In genomic region chr16:81717662-81718189, GRCh38 we compare ENCODE assay signal across 15 cellular contexts.
DNase-seq lines count a peak whose midpoint lies in the region; ATAC-seq, FAIRE-seq and TF ChIP-seq lines count a peak whose summit lies in the region.
"Had no signal": no experiment of that assay in that cellular context is flagged by ENCODE, and none has a peak within 500 bp of the region (broad histone marks: within the 10 kb centered on the region; RNA-seq: fewer than 3 reads in every experiment).

No MANE protein-coding gene starts in this region.

- H3K36me3 ChIP-seq in BLaER1 treated with 17β-estradiol and CSF1 and Interleukin-3, amounts not matched to agents 10 nM and 100 nM: no peaks in the 10 kb centered on the region
- H3K36me3 ChIP-seq in endodermal cell (ENCODE audit: control insufficient read depth, insufficient read depth, low read length): no peaks in the 10 kb centered on the region
- H3K36me3 ChIP-seq: right lobe of liver had no signal

- DNase-seq in GM12891 (ENCODE audit: insufficient read length, low spot score) (no peak), WTC11 (ENCODE audit: low spot score) (no peak), fibroblast of pulmonary artery (ENCODE audit: low read depth) (peak; percentile 35), endodermal cell (no peak), dorsolateral prefrontal cortex (no peak), nucleus accumbens (lab: John Stamatoyannopoulos, UW) (no peak)
- DNase-seq: activated CD4-positive, CD25-positive, alpha-beta regulatory T cell treated with anti-CD3 and anti-CD28 coated beads, Interleukin-2, amount 50 U/mL, for 72 hours; cortex of kidney; foreskin melanocyte; GOT3; NCI-H1436; NCI-H526 treated with DMSO at 0.1 percent for 48 hours had no signal

- no peak overlapping the region for H3K4me3 Mint-ChIP-seq in WTC11
- no peak overlapping the region for H3K4me3 Mint-ChIP-seq in endodermal cell

- ATAC-seq in WTC11 (no peak), GM18505 (IDR thresholded peaks at IDR 0.05; ENCODE audit: unreplicated experiment) (no peak)
- ATAC-seq: right lobe of liver had no signal

- TF ChIP-seq CTCF in WTC11 (IDR thresholded peaks at IDR 0.05) (no peak), fibroblast of pulmonary artery (IDR thresholded peaks at IDR 0.05; ENCODE audit: low read length, missing control alignments) (no peak), endodermal cell (conservative IDR thresholded peaks at IDR 0.05) (no peak), dorsolateral prefrontal cortex (IDR thresholded peaks at IDR 0.05 in 54 of 56, conservative IDR thresholded peaks at IDR 0.05 in 2 of 56; ENCODE audit: low read depth in 1 of 56, partially characterized antibody in 56 of 56) (no peak)

- no peak overlapping the region for H3K4me3 ChIP-seq in BLaER1 treated with 17β-estradiol and CSF1 and Interleukin-3, amounts not matched to agents 10 nM and 100 nM
- H3K4me3 ChIP-seq in fibroblast of pulmonary artery (replicated peaks; ENCODE audit: low read depth, low read length) (no peak overlapping the region), endodermal cell (ENCODE audit: low read length) (no peak overlapping the region), dorsolateral prefrontal cortex (no peak overlapping the region)
- H3K4me3 ChIP-seq: right lobe of liver had no signal

- no peaks in the 10 kb centered on the region for H3K27me3 Mint-ChIP-seq in WTC11 (ENCODE audit: low read depth)
- H3K27me3 Mint-ChIP-seq in endodermal cell (ENCODE audit: insufficient read depth): no peaks in the 10 kb centered on the region

- 0 out of 22 replicates have a peak overlapping the region, but pooled peaks of 1 of the 11 experiments have one; percentile 9 for H3K9ac ChIP-seq in BLaER1 treated with 17β-estradiol and CSF1 and Interleukin-3, amounts not matched to agents 10 nM and 100 nM
- H3K9ac ChIP-seq in endodermal cell (ENCODE audit: extremely low read depth, low read length, poor library complexity, severe bottlenecking): no peak overlapping the region

- intact Hi-C loops in dorsolateral prefrontal cortex (cut with DNase I): no loop called here

- CTCF ChIA-PET in WTC11 (lab: Charles Lee): interaction anchor here (0.7 to 1.5 kb wide), 3 partner anchors 20 to 313 kb away, joined by 3 to 6 read pairs (median 6); no protein-coding TSS in a partner anchor

- no peak for TF ChIP-seq POLR2A in GM12891 (IDR thresholded peaks at IDR 0.05; ENCODE audit: low read depth, low read length)
- no peak for TF ChIP-seq POLR2A in GM18505 (IDR thresholded peaks at IDR 0.05; ENCODE audit: borderline replicate concordance, extremely low read depth, insufficient read depth, insufficient read length)

- H3K4me2 ChIP-seq in BLaER1 treated with 17β-estradiol and CSF1 and Interleukin-3, amounts not matched to agents 10 nM and 100 nM: peak overlapping the region; percentile 26 to 52 (median 35); a peak in 20 of 22 replicates

- peaks cover 20 to 61% (median 38%) of the 10 kb centered on the region in 10 experiments for H3K4me1 ChIP-seq in BLaER1 treated with 17β-estradiol and CSF1 and Interleukin-3, amounts not matched to agents 10 nM and 100 nM
- no peaks in the 10 kb centered on the region for H3K4me1 ChIP-seq in endodermal cell (ENCODE audit: control insufficient read depth, insufficient read depth, low read length)
- H3K4me1 ChIP-seq: right lobe of liver had no signal

- H3K36me3 Mint-ChIP-seq in WTC11 (peaks cover 2% of the 10 kb centered on the region; the same call in 1 of the 2 replicates), endodermal cell (ENCODE audit: low read depth) (no peaks in the 10 kb centered on the region)

- peak; percentile 55 for FAIRE-seq in GM12891 (lab: Jason Lieb, UNC)

- peaks cover 0 to 5% (median 0%) of the 10 kb centered on the region in 11 experiments; a peak in 1 of 22 replicates for H4K20me1 ChIP-seq in BLaER1 treated with 17β-estradiol and CSF1 and Interleukin-3, amounts not matched to agents 10 nM and 100 nM

- H3K9me3 Mint-ChIP-seq in WTC11 (peaks cover 10% of the 10 kb centered on the region), endodermal cell (no peaks in the 10 kb centered on the region)

- H3K27me3 ChIP-seq in BLaER1 treated with 17β-estradiol and CSF1 and Interleukin-3, amounts not matched to agents 10 nM and 100 nM: no peaks in the 10 kb centered on the region
- H3K27me3 ChIP-seq in endodermal cell (ENCODE audit: control insufficient read depth, insufficient read depth, low read length, poor library complexity, severe bottlenecking) (no peaks in the 10 kb centered on the region), dorsolateral prefrontal cortex (no peaks in the 10 kb centered on the region)
- H3K27me3 ChIP-seq: right lobe of liver had no signal

- H3K27ac ChIP-seq in BLaER1 treated with 17β-estradiol and CSF1 and Interleukin-3, amounts not matched to agents 10 nM and 100 nM: peak overlapping the region in 1 of 11 experiments; percentile 1; a peak in 1 of 22 replicates
- H3K27ac ChIP-seq in endodermal cell (ENCODE audit: low read depth, low read length): no peak overlapping the region
- no peak overlapping the region for H3K27ac ChIP-seq in dorsolateral prefrontal cortex
- H3K27ac ChIP-seq: right lobe of liver had no signal

- H3K4me1 Mint-ChIP-seq in WTC11: peaks cover 49% of the 10 kb centered on the region
- H3K4me1 Mint-ChIP-seq in endodermal cell: peaks cover 10% of the 10 kb centered on the region

- peaks cover 9 to 26% (median 18%) of the 10 kb centered on the region in 11 experiments; a peak in 18 of 22 replicates for H3K9me3 ChIP-seq in BLaER1 treated with 17β-estradiol and CSF1 and Interleukin-3, amounts not matched to agents 10 nM and 100 nM (replicated peaks in 1 of 11)
- H3K9me3 ChIP-seq in endodermal cell (ENCODE audit: control insufficient read depth, low read length): no peaks in the 10 kb centered on the region
- H3K9me3 ChIP-seq: right lobe of liver had no signal

- 95 to 96% methylated on average over 8 of the region's 8 CpGs for WGBS in endodermal cell (ENCODE audit: insufficient coverage in 1 of 2, insufficient read length in 1 of 2), 2 experiments

- POLR2A ChIA-PET in WTC11 (lab: Charles Lee): interaction anchor here (1.0 kb wide), 1 partner anchor 317 kb away, joined by 5 read pairs; no protein-coding TSS in a partner anchor

- H3K27ac Mint-ChIP-seq in WTC11: peak overlapping the region; percentile 64; the same call in 1 of the 2 replicates
- H3K27ac Mint-ChIP-seq in endodermal cell: no peak overlapping the region

TF ChIP-seq in GM12891, 5 proteins besides CTCF, POLR2A, EP300 and RAD21:
- TF ChIP-seq PAX5 (IDR thresholded peaks at IDR 0.05; ENCODE audit: insufficient read depth, low read length, severe bottlenecking): no peak
- peak; percentile 74 for TF ChIP-seq POU2F2 (IDR thresholded peaks at IDR 0.05; ENCODE audit: low read depth, low read length)
- TF ChIP-seq SPI1 (IDR thresholded peaks at IDR 0.05; ENCODE audit: low read depth, low read length): no peak
- no peak for TF ChIP-seq POLR2AphosphoS5 (IDR thresholded peaks at IDR 0.05; ENCODE audit: low read depth, low read length)

TF ChIP-seq in WTC11, 78 proteins besides CTCF, POLR2A, EP300 and RAD21:
- TF ChIP-seq ZNF232 (CRISPR knock-in tag; IDR thresholded peaks at IDR 0.05): no peak
- TF ChIP-seq NR2C2 (CRISPR knock-in tag; IDR thresholded peaks at IDR 0.05): no peak
- TF ChIP-seq ZNF671 (CRISPR knock-in tag; IDR thresholded peaks at IDR 0.05): no peak
- TF ChIP-seq ATF3 (CRISPR knock-in tag; conservative IDR thresholded peaks at IDR 0.05): no peak
- TF ChIP-seq RELA (CRISPR knock-in tag; IDR thresholded peaks at IDR 0.05; ENCODE audit: borderline replicate concordance): no peak
- TF ChIP-seq EMX1 (CRISPR knock-in tag; IDR thresholded peaks at IDR 0.05): no peak
- TF ChIP-seq OVOL2 (CRISPR knock-in tag; IDR thresholded peaks at IDR 0.05; ENCODE audit: borderline replicate concordance): no peak
- TF ChIP-seq HMGA2 (CRISPR knock-in tag; IDR thresholded peaks at IDR 0.05): no peak
- TF ChIP-seq ZNF425 (CRISPR knock-in tag; conservative IDR thresholded peaks at IDR 0.05): no peak
- no peak for TF ChIP-seq SOX15 (CRISPR knock-in tag; IDR thresholded peaks at IDR 0.05)
- no peak for TF ChIP-seq TEAD1 (CRISPR knock-in tag; IDR thresholded peaks at IDR 0.05)
